ENCODE assay signal across 15 cellular contexts in the genomic region with DNA sequence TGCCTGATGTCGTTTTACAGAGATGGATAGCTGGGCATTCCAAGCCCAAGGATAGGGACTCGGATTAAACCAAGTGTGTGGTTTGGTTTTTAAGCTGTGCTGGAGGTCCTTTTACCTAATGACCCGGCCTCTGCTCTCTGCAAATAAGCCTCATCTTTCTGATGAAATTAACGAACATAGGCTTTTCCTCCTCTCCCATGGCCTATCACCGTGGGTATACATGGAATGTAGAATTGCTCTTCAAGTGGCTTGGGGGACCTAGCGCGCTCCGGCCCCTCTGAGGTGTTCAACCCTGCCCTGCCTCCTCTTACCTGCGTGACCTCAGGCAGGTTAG.
"Had no signal": no experiment of that assay in that cellular context is flagged by ENCODE, and none has a peak within 500 bp of the region (broad histone marks: within the 10 kb centered on the region; RNA-seq: fewer than 3 reads in every experiment).

No MANE protein-coding gene starts in this region.

- H3K27ac ChIP-seq: colonic mucosa, gastroesophageal sphincter, suprapubic skin, upper lobe of left lung had no signal

- H3K4me2 ChIP-seq: smooth muscle cell had no signal

- DNase-seq: activated CD4-positive, CD25-positive, alpha-beta regulatory T cell treated with anti-CD3 and anti-CD28 coated beads, Interleukin-2, amount 50 U/mL, for 72 hours; activated naive CD4-positive, alpha-beta T cell treated with Interleukin-2 at 50 U/mL for 16 hours; activated T-cell treated with anti-CD3 and anti-CD28 coated beads for 4 hours; anterior cingulate cortex; colonic mucosa; left ventricle myocardium superior; right cardiac atrium; stimulated activated naive CD8-positive, alpha-beta T cell treated with anti-CD3 and anti-CD28 coated beads, Interleukin-15, Interleukin-2, amounts not matched to agents 100 U/mL and 50 U/mL, for 24 hours; T-helper 1 cell; upper lobe of left lung had no signal

- H3K27ac Mint-ChIP-seq: activated T-helper 17 cell treated with anti-CD3 and anti-CD28 coated beads, Interleukin-2, amount 50 U/mL, for 72 hours; progenitor cell of endocrine pancreas had no signal

- H3K4me1 ChIP-seq: colonic mucosa, suprapubic skin, upper lobe of left lung had no signal

- H3K36me3 ChIP-seq: colonic mucosa, gastroesophageal sphincter, suprapubic skin, upper lobe of left lung had no signal

- H3K4me3 ChIP-seq: colonic mucosa, gastroesophageal sphincter, smooth muscle cell, suprapubic skin, upper lobe of left lung had no signal

- H3K9me3 ChIP-seq: colonic mucosa, gastroesophageal sphincter, suprapubic skin, upper lobe of left lung had no signal

- H3K27me3 ChIP-seq: colonic mucosa, gastroesophageal sphincter, suprapubic skin, upper lobe of left lung had no signal

- H3K4me3 Mint-ChIP-seq: activated T-helper 17 cell treated with anti-CD3 and anti-CD28 coated beads, Interleukin-2, amount 50 U/mL, for 72 hours had no signal

- H3K9me3 Mint-ChIP-seq: activated T-helper 17 cell treated with anti-CD3 and anti-CD28 coated beads, Interleukin-2, amount 50 U/mL, for 72 hours had no signal
